Comparison of ENCODE assay signal across 8 cellular contexts in genomic region chr9:131668439-131669233, GRCh38.
DNase-seq lines count a peak whose midpoint lies in the region; TF ChIP-seq lines count a peak whose summit lies in the region.

No MANE protein-coding gene starts in this region.

- H3K4me3 Mint-ChIP-seq in activated CD4-positive, alpha-beta T cell treated with anti-CD3 and anti-CD28 coated beads, Interleukin-2, amount 10 ng/mL, durations not matched to agents 24 days and 14 days = peak overlapping the region; percentile 78
- no peak overlapping the region for H3K4me3 Mint-ChIP-seq in nephron

- peaks cover 98% of the 10 kb centered on the region for H3K79me2 ChIP-seq in KMS-11 (ENCODE audit: insufficient read depth, low read depth)

- peak; percentile 16 for DNase-seq in NCI-H345 (lab: John Stamatoyannopoulos, UW)
- no peak for DNase-seq in NCI-H345 treated with DMSO at 0.1 percent for 48 hours (lab: John Stamatoyannopoulos, UW; ENCODE audit: unreplicated experiment)
- DNase-seq in activated CD4-positive, alpha-beta T cell treated with anti-CD3 and anti-CD28 coated beads, Interleukin-2, amount 10 ng/mL, durations not matched to agents 24 days and 14 days = peak; percentile 90
- peak; percentile 15 for DNase-seq in dedifferentiated amniotic fluid mesenchymal stem cell (ENCODE audit: extremely low spot score)
- DNase-seq in suprapubic skin (ENCODE audit: low spot score in 2 of 2) = peak in 1 of 2 donors; percentile 64
- DNase-seq in NOMO-1 (lab: John Stamatoyannopoulos, UW; ENCODE audit: unreplicated experiment in 2 of 2) = no peak

- H3K36me3 ChIP-seq in KMS-11 (ENCODE audit: insufficient read depth) (no peaks in the 10 kb centered on the region; the same call in 1 of the 2 replicates), suprapubic skin (no peaks in the 10 kb centered on the region)

- peaks cover 65% of the 10 kb centered on the region for H3K4me1 ChIP-seq in KMS-11 (ENCODE audit: low read depth, poor library complexity, severe bottlenecking)
- H3K4me1 ChIP-seq in suprapubic skin = peaks cover 57% of the 10 kb centered on the region

- no peaks in the 10 kb centered on the region for H3K9me3 Mint-ChIP-seq in activated CD4-positive, alpha-beta T cell treated with anti-CD3 and anti-CD28 coated beads, Interleukin-2, amount 10 ng/mL, durations not matched to agents 24 days and 14 days
- peaks cover 11% of the 10 kb centered on the region for H3K9me3 Mint-ChIP-seq in nephron

- no peak for TF ChIP-seq CTCF in KMS-11 (conservative IDR thresholded peaks at IDR 0.05; ENCODE audit: low read depth, low read length)
- TF ChIP-seq CTCF in nephron (IDR thresholded peaks at IDR 0.05; ENCODE audit: unreplicated experiment in 3 of 3) = no peak
- TF ChIP-seq CTCF in suprapubic skin (IDR thresholded peaks at IDR 0.05) = no peak

- H3K4me3 ChIP-seq in KMS-11 (IDR thresholded peaks at IDR 0.05; ENCODE audit: insufficient read depth, low read depth, low read length) (no peak overlapping the region), suprapubic skin (no peak overlapping the region)

- H3K9ac ChIP-seq in KMS-11 = peak overlapping the region; percentile 35; the same call in 1 of the 2 replicates

- peaks cover 18% of the 10 kb centered on the region for H4K20me1 ChIP-seq in KMS-11 (ENCODE audit: insufficient read depth)

- H3K27ac ChIP-seq in KMS-11 (peak overlapping the region; percentile 72), suprapubic skin (peak overlapping the region; percentile 68)

- no peak for TF ChIP-seq EP300 in suprapubic skin (IDR thresholded peaks at IDR 0.05)

- no peak overlapping the region for H2AFZ ChIP-seq in KMS-11 (ENCODE audit: low read depth)

- no peaks in the 10 kb centered on the region for H3K27me3 ChIP-seq in KMS-11 (ENCODE audit: insufficient read depth, low read depth)
- no peaks in the 10 kb centered on the region for H3K27me3 ChIP-seq in suprapubic skin

- H3K27ac Mint-ChIP-seq in activated CD4-positive, alpha-beta T cell treated with anti-CD3 and anti-CD28 coated beads, Interleukin-2, amount 10 ng/mL, durations not matched to agents 24 days and 14 days = peak overlapping the region; percentile 100
- H3K27ac Mint-ChIP-seq in nephron = peak overlapping the region; percentile 20 to 82 (median 65)

- peaks cover 39% of the 10 kb centered on the region for H3K36me3 Mint-ChIP-seq in activated CD4-positive, alpha-beta T cell treated with anti-CD3 and anti-CD28 coated beads, Interleukin-2, amount 10 ng/mL, durations not matched to agents 24 days and 14 days (ENCODE audit: low read depth)
- peaks cover 17% of the 10 kb centered on the region for H3K36me3 Mint-ChIP-seq in nephron (ENCODE audit: low read depth)

- 39% methylated on average over 12 of the region's 14 CpGs for WGBS in suprapubic skin

- no peaks in the 10 kb centered on the region for H3K9me3 ChIP-seq in suprapubic skin

- TF ChIP-seq POLR2A in suprapubic skin (IDR thresholded peaks at IDR 0.05) = no peak

- H3K4me1 Mint-ChIP-seq in activated CD4-positive, alpha-beta T cell treated with anti-CD3 and anti-CD28 coated beads, Interleukin-2, amount 10 ng/mL, durations not matched to agents 24 days and 14 days = peaks cover 79% of the 10 kb centered on the region
- H3K4me1 Mint-ChIP-seq in nephron = peaks cover 60% of the 10 kb centered on the region

- peak overlapping the region; percentile 59 for H3K4me2 ChIP-seq in KMS-11

- H3K27me3 Mint-ChIP-seq in activated CD4-positive, alpha-beta T cell treated with anti-CD3 and anti-CD28 coated beads, Interleukin-2, amount 10 ng/mL, durations not matched to agents 24 days and 14 days = no peaks in the 10 kb centered on the region
- H3K27me3 Mint-ChIP-seq in nephron (ENCODE audit: low read depth) = peaks cover 4% of the 10 kb centered on the region

- intact Hi-C loops in activated CD4-positive, alpha-beta T cell treated with anti-CD3 and anti-CD28 coated beads, Interleukin-2, amount 10 ng/mL, durations not matched to agents 24 days and 14 days (cut with micrococcal nuclease) = loop anchor here (1.0 to 10.0 kb wide), 8 partner anchors 10 to 394 kb away; partner anchors contain the start of genes FAM78A and POMT1

Comparison
In these comparisons a context has a peak if more than half of its experiments do, and no peak if none do; other contexts are left out.
1. DNase-seq: peak in NCI-H345 (single experiment), activated CD4-positive, alpha-beta T cell treated with anti-CD3 and anti-CD28 coated beads, Interleukin-2, amount 10 ng/mL, durations not matched to agents 24 days and 14 days (single experiment) and dedifferentiated amniotic fluid mesenchymal stem cell (single experiment); none in NCI-H345 treated with DMSO at 0.1 percent for 48 hours (single experiment) and NOMO-1 (0 of 2).